20 cellular contexts compared by ENCODE assay signal in genomic region chr17:542943-543342, GRCh38.
"Had no signal": no experiment of that assay in that cellular context is flagged by ENCODE, and none has a peak within 500 bp of the region (broad histone marks: within the 10 kb centered on the region; RNA-seq: fewer than 3 reads in every experiment).

No MANE protein-coding gene starts in this region.

- H3K27me3 Mint-ChIP-seq: brain; dendritic cell treated with granulocyte-macrophage colony-stimulating factor and Interleukin-4, amounts not matched to agents 40 ng/mL and 50 ng/mL, for 4 days; natural killer cell treated with Interleukin-12 subunit alpha and Interleukin-12 subunit beta and Interleukin-15 and Interleukin-18, amount 100 ng/mL, for 72 hours; stimulated activated naive CD8-positive, alpha-beta T cell treated with anti-CD3 and anti-CD28 coated beads, Interleukin-15, Interleukin-2, amounts not matched to agents 100 ng/mL and 50 ng/mL, for 24 hours had no signal

- H3K9me3 ChIP-seq: heart right ventricle, pancreas, psoas muscle, right atrium auricular region, tibial artery had no signal

- H3K4me3 Mint-ChIP-seq: brain; dendritic cell treated with granulocyte-macrophage colony-stimulating factor and Interleukin-4, amounts not matched to agents 40 ng/mL and 50 ng/mL, for 4 days; natural killer cell treated with Interleukin-12 subunit alpha and Interleukin-12 subunit beta and Interleukin-15 and Interleukin-18, amount 100 ng/mL, for 72 hours; stimulated activated naive CD8-positive, alpha-beta T cell treated with anti-CD3 and anti-CD28 coated beads, Interleukin-15, Interleukin-2, amounts not matched to agents 100 ng/mL and 50 ng/mL, for 24 hours had no signal

- H3K27ac ChIP-seq: heart right ventricle, pancreas, psoas muscle, right atrium auricular region, tibial artery, VCaP had no signal

- DNase-seq: activated CD4-positive, alpha-beta T cell treated with anti-CD3 and anti-CD28 coated beads for 1 hour; activated naive CD4-positive, alpha-beta T cell treated with Interleukin-2 at 50 U/mL for 16 hours; caudate nucleus; effector CD4-positive, alpha-beta T cell; foreskin fibroblast; heart right ventricle; islet precursor cell; left cardiac atrium; midbrain; pancreas; psoas muscle; stimulated activated CD4-positive, alpha-beta T cell treated with anti-CD3 and anti-CD28 coated beads, Interleukin-4, amount 100 ng/mL, for 24 hours; tibial artery had no signal

- H3K36me3 ChIP-seq: pancreas, right atrium auricular region had no signal

- ATAC-seq: heart right ventricle; left cardiac atrium; natural killer cell treated with Interleukin-12 subunit alpha and Interleukin-12 subunit beta and Interleukin-15 and Interleukin-18, amount 100 ng/mL, for 72 hours; pancreas; psoas muscle; SK-N-SH treated with all-trans-retinoic acid at 6 μM for 48 hours had no signal

- H3K4me1 ChIP-seq: pancreas, psoas muscle, tibial artery had no signal

- H3K27me3 ChIP-seq: heart right ventricle, pancreas, right atrium auricular region, tibial artery had no signal

- H3K36me3 Mint-ChIP-seq: natural killer cell treated with Interleukin-12 subunit alpha and Interleukin-12 subunit beta and Interleukin-15 and Interleukin-18, amount 100 ng/mL, for 72 hours had no signal

- H3K9me3 Mint-ChIP-seq: brain; dendritic cell treated with granulocyte-macrophage colony-stimulating factor and Interleukin-4, amounts not matched to agents 40 ng/mL and 50 ng/mL, for 4 days; natural killer cell treated with Interleukin-12 subunit alpha and Interleukin-12 subunit beta and Interleukin-15 and Interleukin-18, amount 100 ng/mL, for 72 hours; stimulated activated naive CD8-positive, alpha-beta T cell treated with anti-CD3 and anti-CD28 coated beads, Interleukin-15, Interleukin-2, amounts not matched to agents 100 ng/mL and 50 ng/mL, for 24 hours had no signal

- H3K4me3 ChIP-seq: heart right ventricle, pancreas, psoas muscle, right atrium auricular region, tibial artery had no signal

- H3K27ac Mint-ChIP-seq: dendritic cell treated with granulocyte-macrophage colony-stimulating factor and Interleukin-4, amounts not matched to agents 40 ng/mL and 50 ng/mL, for 4 days; stimulated activated naive CD8-positive, alpha-beta T cell treated with anti-CD3 and anti-CD28 coated beads, Interleukin-15, Interleukin-2, amounts not matched to agents 100 ng/mL and 50 ng/mL, for 24 hours had no signal
